Comparison of ENCODE assay signal across 21 cellular contexts in the genomic region with DNA sequence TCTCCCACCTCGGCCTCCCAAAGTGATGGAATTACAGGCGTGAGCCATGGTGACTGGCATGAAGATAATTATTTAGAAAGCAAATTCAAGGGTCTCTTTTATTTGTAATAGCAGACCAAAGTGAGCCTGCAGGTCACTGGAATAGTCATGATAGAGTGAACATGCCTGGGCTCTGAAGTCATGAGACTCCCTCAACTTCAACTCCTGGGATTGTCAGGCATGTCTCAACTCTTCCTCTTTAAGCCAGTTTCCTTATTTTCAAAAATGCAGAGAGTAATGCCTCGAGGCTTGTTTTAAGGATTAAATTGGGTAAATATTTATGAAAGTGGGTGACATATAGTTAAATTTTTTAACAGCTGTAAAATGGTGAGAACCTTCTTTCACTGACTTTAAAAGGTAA. TPM values are rescaled to one million over a fixed set of nuclear protein-coding genes. Genes with fewer than 3 reads are reported as not detected.
DNase-seq lines count a peak whose midpoint lies in the region; ATAC-seq and TF ChIP-seq lines count a peak whose summit lies in the region.
"Had no signal": no experiment of that assay in that cellular context is flagged by ENCODE, and none has a peak within 500 bp of the region (broad histone marks: within the 10 kb centered on the region; RNA-seq: fewer than 3 reads in every experiment).

No MANE protein-coding gene starts in this region.

- peaks cover 75% of the 10 kb centered on the region for H3K4me1 ChIP-seq in CD4-positive, alpha-beta memory T cell (ENCODE audit: insufficient read depth, low read length)
- H3K4me1 ChIP-seq in mesendoderm (ENCODE audit: control insufficient read depth, low read depth, low read length) (no peaks in the 10 kb centered on the region), transverse colon (no peaks in the 10 kb centered on the region), osteoblast (ENCODE audit: insufficient read depth, low read length) (no peaks in the 10 kb centered on the region)
- H3K4me1 ChIP-seq: lower lobe of right lung, sigmoid colon, vagina had no signal

- no peak overlapping the region for H3K4me3 ChIP-seq in CD4-positive, alpha-beta memory T cell (ENCODE audit: low read length in 2 of 2)
- H3K4me3 ChIP-seq in mesendoderm (ENCODE audit: low read length) (no peak overlapping the region), transverse colon (no peak overlapping the region), osteoblast (ENCODE audit: insufficient read depth, low read length) (no peak overlapping the region)
- H3K4me3 ChIP-seq: lower lobe of right lung, sigmoid colon, vagina had no signal

- no peak overlapping the region for H2BK15ac ChIP-seq in mesendoderm (replicated peaks; ENCODE audit: low read depth)

- no peaks in the 10 kb centered on the region for H3K79me2 ChIP-seq in mesendoderm (ENCODE audit: control insufficient read depth, insufficient read depth, low read length)
- no peaks in the 10 kb centered on the region for H3K79me2 ChIP-seq in osteoblast (ENCODE audit: insufficient read depth, low read length)
- H3K79me2 ChIP-seq: parathyroid adenoma had no signal

- H2AK5ac ChIP-seq in mesendoderm (ENCODE audit: low read length) = no peak overlapping the region

- CTCF ChIA-PET in CD4-positive, alpha-beta memory T cell (lab: Charles Lee; ENCODE audit: partially characterized antibody) = interaction anchor here (1.0 to 4.7 kb wide), 11 partner anchors 13 to 263 kb away, joined by 3 to 40 read pairs (median 9); a partner anchor contains a TSS

- peak overlapping the region in 2 of 8 donors; percentile 48 to 71 for H3K4me3 Mint-ChIP-seq in CD4-positive, alpha-beta memory T cell
- peak overlapping the region; percentile 78 for H3K4me3 Mint-ChIP-seq in activated T-helper 17 cell treated with anti-CD3 and anti-CD28 coated beads, Interleukin-2, amount 50 U/mL, for 72 hours
- H3K4me3 Mint-ChIP-seq: naive B cell had no signal

- H2BK120ac ChIP-seq in mesendoderm (ENCODE audit: low read depth, low read length) = no peak overlapping the region

- no peak for TF ChIP-seq CTCF in transverse colon (IDR thresholded peaks at IDR 0.05)
- TF ChIP-seq CTCF in osteoblast (IDR thresholded peaks at IDR 0.05; ENCODE audit: extremely low read depth, low read depth, low read length) = no peak

- no peaks in the 10 kb centered on the region for H3K36me3 Mint-ChIP-seq in CD4-positive, alpha-beta memory T cell
- H3K36me3 Mint-ChIP-seq in activated T-helper 17 cell treated with anti-CD3 and anti-CD28 coated beads, Interleukin-2, amount 50 U/mL, for 72 hours (ENCODE audit: low read depth) = no peaks in the 10 kb centered on the region
- H3K36me3 Mint-ChIP-seq: naive B cell had no signal

- TF ChIP-seq EP300 in transverse colon (IDR thresholded peaks at IDR 0.05; ENCODE audit: low read depth) = no peak

- no peak for TF ChIP-seq POLR2A in transverse colon (IDR thresholded peaks at IDR 0.05)

- no peak overlapping the region for H3K9ac ChIP-seq in mesendoderm (ENCODE audit: low read length)
- H3K9ac ChIP-seq: parathyroid adenoma had no signal

- H3K36me3 ChIP-seq in CD4-positive, alpha-beta memory T cell (ENCODE audit: insufficient read depth, low read length) = no peaks in the 10 kb centered on the region
- H3K36me3 ChIP-seq in mesendoderm (ENCODE audit: control insufficient read depth, insufficient read depth, low read length) (no peaks in the 10 kb centered on the region), transverse colon (no peaks in the 10 kb centered on the region), osteoblast (ENCODE audit: insufficient read depth, low read length) (no peaks in the 10 kb centered on the region)
- H3K36me3 ChIP-seq: lower lobe of right lung, sigmoid colon, vagina had no signal

- H3K56ac ChIP-seq in mesendoderm (ENCODE audit: low read length) = no peak overlapping the region

- H3K79me1 ChIP-seq in mesendoderm (ENCODE audit: low read length) = no peaks in the 10 kb centered on the region

- H3K4ac ChIP-seq in mesendoderm (ENCODE audit: low read depth, low read length) = no peak overlapping the region

- no peaks in the 10 kb centered on the region for H4K20me1 ChIP-seq in osteoblast (ENCODE audit: insufficient read depth, low read length)

- no peak overlapping the region for H4K8ac ChIP-seq in mesendoderm (ENCODE audit: low read depth, low read length)

- H3K4me1 Mint-ChIP-seq in CD4-positive, alpha-beta memory T cell = peaks cover 55 to 83% (median 72%) of the 10 kb centered on the region in 4 donors
- H3K4me1 Mint-ChIP-seq in activated T-helper 17 cell treated with anti-CD3 and anti-CD28 coated beads, Interleukin-2, amount 50 U/mL, for 72 hours = peaks cover 41% of the 10 kb centered on the region
- H3K4me1 Mint-ChIP-seq: naive B cell had no signal

- peak overlapping the region; percentile 51 for H3K27ac ChIP-seq in CD4-positive, alpha-beta memory T cell (ENCODE audit: low read depth, low read length)
- H3K27ac ChIP-seq in mesendoderm (ENCODE audit: low read depth, low read length) (no peak overlapping the region), transverse colon (peak overlapping the region in 1 of 4 donors; percentile 17), osteoblast (ENCODE audit: low read depth, low read length) (no peak overlapping the region)
- H3K27ac ChIP-seq: lower lobe of right lung, parathyroid adenoma, sigmoid colon, vagina had no signal

- no peak for ATAC-seq in activated T-helper 17 cell treated with anti-CD3 and anti-CD28 coated beads, Interleukin-2, amount 50 U/mL, for 72 hours (replicated peaks)
- ATAC-seq: activated CD4-positive, CD25-positive, alpha-beta regulatory T cell treated with anti-CD3 and anti-CD28 coated beads, Interleukin-2, amount 50 U/mL, for 24 hours; lower lobe of right lung had no signal

- peaks cover 0 to 6% (median 0%) of the 10 kb centered on the region in 8 donors for H3K9me3 Mint-ChIP-seq in CD4-positive, alpha-beta memory T cell
- no peaks in the 10 kb centered on the region for H3K9me3 Mint-ChIP-seq in activated T-helper 17 cell treated with anti-CD3 and anti-CD28 coated beads, Interleukin-2, amount 50 U/mL, for 72 hours
- H3K9me3 Mint-ChIP-seq: naive B cell had no signal

- no peak overlapping the region for H2BK5ac ChIP-seq in mesendoderm (ENCODE audit: low read length)

- intact Hi-C loops in CD4-positive, alpha-beta memory T cell (cut with micrococcal nuclease) = loop anchor here (2.0 to 5.0 kb wide), 3 partner anchors 123 to 340 kb away; a partner anchor contains a TSS
- intact Hi-C loops in transverse colon (cut with DNase I; ENCODE audit: low total_unique reads) = no loop called here

- no peak overlapping the region for H4K5ac ChIP-seq in mesendoderm (ENCODE audit: low read length)

- peak overlapping the region; percentile 87 to 97 (median 93) for H3K27ac Mint-ChIP-seq in CD4-positive, alpha-beta memory T cell
- H3K27ac Mint-ChIP-seq in activated T-helper 17 cell treated with anti-CD3 and anti-CD28 coated beads, Interleukin-2, amount 50 U/mL, for 72 hours = peak overlapping the region; percentile 87
- H3K27ac Mint-ChIP-seq: naive B cell had no signal

- no peak for DNase-seq in CD4-positive, alpha-beta memory T cell
- DNase-seq in ELR (ENCODE audit: low read depth) = peak; percentile 21
- peak; percentile 32 for DNase-seq in mesendoderm
- no peak for DNase-seq in transverse colon
- DNase-seq in osteoblast (ENCODE audit: insufficient read length, low spot score, missing footprints) = no peak
- DNase-seq in amygdala (lab: John Stamatoyannopoulos, UW) = no peak
- DNase-seq: activated CD8-positive, alpha-beta memory T cell treated with anti-CD3 and anti-CD28 coated beads, Interleukin-2, amount 50 U/mL, for 48 hours; activated naive CD4-positive, alpha-beta T cell treated with Interleukin-2 at 50 U/mL for 16 hours; dermis blood vessel endothelial cell; KG1; lower lobe of right lung; naive B cell; NCI-H1105 treated with DMSO at 0.1 percent for 48 hours; NCI-H526; OCI-M1; sigmoid colon; stimulated activated CD4-positive, alpha-beta T cell treated with anti-CD3 and anti-CD28 coated beads, Interleukin-1b, Interleukin-23, amount 100 ng/mL, for 48 hours had no signal

- H3K23ac ChIP-seq in mesendoderm (ENCODE audit: low read length) = no peak overlapping the region

- H2AFZ ChIP-seq in osteoblast (ENCODE audit: low read length) = no peak overlapping the region
- H2AFZ ChIP-seq: parathyroid adenoma had no signal

- no peaks in the 10 kb centered on the region for H3K9me3 ChIP-seq in CD4-positive, alpha-beta memory T cell (ENCODE audit: control insufficient read depth in 1 of 2, low read length in 2 of 2)
- H3K9me3 ChIP-seq in transverse colon = no peaks in the 10 kb centered on the region
- H3K9me3 ChIP-seq in osteoblast (ENCODE audit: low read depth, low read length) = no peaks in the 10 kb centered on the region
- H3K9me3 ChIP-seq: lower lobe of right lung, sigmoid colon, vagina had no signal

- H3K27me3 Mint-ChIP-seq in CD4-positive, alpha-beta memory T cell = no peaks in the 10 kb centered on the region
- no peaks in the 10 kb centered on the region for H3K27me3 Mint-ChIP-seq in activated T-helper 17 cell treated with anti-CD3 and anti-CD28 coated beads, Interleukin-2, amount 50 U/mL, for 72 hours

- in situ Hi-C loops in transverse colon (cut with MboI; ENCODE audit: low pct_ligation_motif_present in 1 of 4, low pct_unique_long_range_greater_than_20kb in 1 of 4, low sequenced_read_pairs in 3 of 4) = loop anchor here in 1 of 4 donors (10.0 to 25.0 kb wide), 2 partner anchors 243 to 300 kb away; no protein-coding TSS in a partner anchor

- no peak overlapping the region for H3K18ac ChIP-seq in mesendoderm (ENCODE audit: low read length)

- POLR2A ChIA-PET in CD4-positive, alpha-beta memory T cell (lab: Charles Lee; ENCODE audit: partially characterized antibody) = interaction anchor here (0.6 to 8.4 kb wide), 15 partner anchors 11 to 339 kb away, joined by 3 to 90 read pairs (median 12); a partner anchor contains a TSS

- no peaks in the 10 kb centered on the region for H3K27me3 ChIP-seq in CD4-positive, alpha-beta memory T cell (ENCODE audit: insufficient read depth, low read length)
- H3K27me3 ChIP-seq in mesendoderm (ENCODE audit: insufficient read depth, low read length, poor library complexity) (no peaks in the 10 kb centered on the region), transverse colon (no peaks in the 10 kb centered on the region), osteoblast (ENCODE audit: insufficient read depth, low read length) (no peaks in the 10 kb centered on the region)
- H3K27me3 ChIP-seq: sigmoid colon, vagina had no signal

- H3K4me2 ChIP-seq in mesendoderm (ENCODE audit: low read length) (no peak overlapping the region), osteoblast (ENCODE audit: insufficient read depth, low read length) (no peak overlapping the region)

- 100% methylated on average over 1 of the region's 3 CpGs for WGBS in mesendoderm (ENCODE audit: extremely low coverage, insufficient coverage, low lambda C conversion rate)
- 61 to 66% methylated on average over 3 of the region's 3 CpGs for whole genome bisulfite sequencing in transverse colon (ENCODE audit: low coverage in 1 of 2), 2 donors

RNA-seq across cellular contexts. Expression of a gene that starts 22.7 kb away (rescaled TPM):
- 100 to 1,000 TPM; 154 to 161 TPM for total RNA-seq in CD4-positive, alpha-beta memory T cell
- 10 to 100 TPM in 1 of 2 donors, 1 to 10 TPM in 1; 5.4 to 12.1 TPM for polyA plus RNA-seq in CD4-positive, alpha-beta memory T cell
- 10 to 100 TPM; 67.0 to 85.7 TPM for total RNA-seq in activated T-helper 17 cell treated with anti-CD3 and anti-CD28 coated beads, Interleukin-2, amount 50 U/mL, for 72 hours
- polyA plus RNA-seq in mesendoderm (2013, experiment 1 of 2) = 3.0 TPM
- polyA plus RNA-seq in mesendoderm (2013, experiment 2 of 2) = 3.0 TPM
- total RNA-seq in transverse colon (10 to 100 TPM; 34.4 to 53.7 (median 45.5) TPM), osteoblast (50.1 and 53.9 TPM in 2 replicates)

Comparison
In these comparisons a context has a peak if more than half of its experiments do, and no peak if none do; other contexts are left out.
1. DNase-seq: peak in ELR (single experiment) and mesendoderm (single experiment); none in CD4-positive, alpha-beta memory T cell (0 of 5), transverse colon (single experiment), osteoblast (single experiment) and amygdala (0 of 56).